In the genomic region with DNA sequence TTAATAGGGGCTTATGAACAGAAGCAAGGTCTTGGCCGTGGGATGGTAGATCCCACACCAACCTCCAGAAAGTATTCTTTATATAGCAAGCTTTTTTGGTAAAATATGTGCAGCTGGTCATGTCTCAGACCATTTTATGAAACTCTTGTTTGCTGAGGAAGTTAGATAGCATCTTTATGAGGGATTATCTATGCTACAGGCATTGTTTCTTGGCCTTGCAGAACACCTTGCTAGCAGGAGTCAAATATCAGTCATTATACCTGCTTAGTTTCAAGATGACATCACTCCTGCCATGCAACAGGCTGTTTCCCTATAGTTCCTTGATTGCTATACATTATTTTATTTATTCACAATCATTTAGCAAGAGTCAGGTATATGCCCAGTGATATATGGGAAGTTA, we compare ENCODE assay signal across 32 cellular contexts.
"Had no signal": no experiment of that assay in that cellular context is flagged by ENCODE, and none has a peak within 500 bp of the region (broad histone marks: within the 10 kb centered on the region; RNA-seq: fewer than 3 reads in every experiment).

No MANE protein-coding gene starts in this region.

- H3K4me3 ChIP-seq: coronary artery, dorsolateral prefrontal cortex, gastrocnemius medialis, skin epidermis, thoracic aorta, uterus had no signal

- H3K27ac ChIP-seq: brain microvascular endothelial cell, coronary artery, dorsolateral prefrontal cortex, gastrocnemius medialis, neutrophil, skin epidermis, thoracic aorta, uterus, WERI-Rb-1 had no signal

- H3K9me3 ChIP-seq: gastrocnemius medialis, neutrophil, thoracic aorta, uterus had no signal

- FAIRE-seq: astrocyte, TTC549 had no signal

- H3K36me3 ChIP-seq: brain microvascular endothelial cell, gastrocnemius medialis, neutrophil, thoracic aorta, uterus, WERI-Rb-1 had no signal

- ATAC-seq: gastrocnemius medialis; left ventricle myocardium superior; sciatic nerve; stimulated activated effector memory CD8-positive, alpha-beta T cell treated with anti-CD3 and anti-CD28 coated beads, Interleukin-12 subunit alpha, Interleukin-12 subunit beta, amount 100 ng/mL, for 72 hours had no signal

- H3K27ac Mint-ChIP-seq: activated CD4-positive, alpha-beta memory T cell treated with anti-CD3 and anti-CD28 coated beads, Interleukin-2, amount 10 ng/mL, durations not matched to agents 7 days and 5 days; activated CD4-positive, alpha-beta T cell treated with anti-CD3 and anti-CD28 coated beads, Interleukin-2, amount 10 ng/mL, durations not matched to agents 24 days and 14 days; activated T-cell treated with anti-CD3 and anti-CD28 coated beads, Interleukin-2, amount 50 U/mL, for 24 hours; mesothelial cell of epicardium; naive B cell; nephron progenitor cell; stimulated activated effector memory CD8-positive, alpha-beta T cell treated with anti-CD3 and anti-CD28 coated beads, Interleukin-12 subunit alpha, Interleukin-12 subunit beta, amount 100 ng/mL, for 72 hours; stimulated activated naive CD8-positive, alpha-beta T cell treated with anti-CD3 and anti-CD28 coated beads, Interleukin-15, Interleukin-2, amounts not matched to agents 100 ng/mL and 50 ng/mL, for 24 hours; type B pancreatic cell had no signal

- DNase-seq: activated CD4-positive, alpha-beta memory T cell treated with anti-CD3 and anti-CD28 coated beads, Interleukin-2, amount 10 ng/mL, durations not matched to agents 7 days and 5 days; activated CD4-positive, alpha-beta T cell treated with anti-CD3 and anti-CD28 coated beads, Interleukin-2, amount 10 ng/mL, durations not matched to agents 24 days and 14 days; activated CD4-positive, CD25-positive, alpha-beta regulatory T cell treated with anti-CD3 and anti-CD28 coated beads, Interleukin-2, amount 50 U/mL, for 72 hours; activated CD8-positive, alpha-beta memory T cell treated with anti-CD3 and anti-CD28 coated beads, Interleukin-2, amount 50 U/mL, for 48 hours; activated gamma-delta T cell; activated naive CD4-positive, alpha-beta T cell treated with anti-CD3 and anti-CD28 coated beads, Interleukin-2, amount 50 U/mL, for 16 hours; activated T-cell treated with anti-CD3 and anti-CD28 coated beads, Interleukin-2, amount 50 U/mL, for 24 hours; amniotic stem cell; brain microvascular endothelial cell; dorsolateral prefrontal cortex; effector memory CD4-positive, alpha-beta T cell; erythroblast; gastrocnemius medialis; glutamatergic neuron; islet precursor cell; left ventricle myocardium superior; naive B cell; nephron progenitor cell; stimulated activated CD4-positive, alpha-beta T cell treated with anti-CD3 and anti-CD28 coated beads, Interleukin-4, amount 100 ng/mL, for 24 hours; uterus; WERI-Rb-1 had no signal

- H3K4me3 Mint-ChIP-seq: activated CD4-positive, alpha-beta memory T cell treated with anti-CD3 and anti-CD28 coated beads, Interleukin-2, amount 10 ng/mL, durations not matched to agents 7 days and 5 days; activated CD4-positive, alpha-beta T cell treated with anti-CD3 and anti-CD28 coated beads, Interleukin-2, amount 10 ng/mL, durations not matched to agents 24 days and 14 days; activated T-cell treated with anti-CD3 and anti-CD28 coated beads, Interleukin-2, amount 50 U/mL, for 24 hours; mesothelial cell of epicardium; naive B cell; nephron progenitor cell; stimulated activated effector memory CD8-positive, alpha-beta T cell treated with anti-CD3 and anti-CD28 coated beads, Interleukin-12 subunit alpha, Interleukin-12 subunit beta, amount 100 ng/mL, for 72 hours; stimulated activated naive CD8-positive, alpha-beta T cell treated with anti-CD3 and anti-CD28 coated beads, Interleukin-15, Interleukin-2, amounts not matched to agents 100 ng/mL and 50 ng/mL, for 24 hours; type B pancreatic cell had no signal

- H3K4me1 Mint-ChIP-seq: activated CD4-positive, alpha-beta memory T cell treated with anti-CD3 and anti-CD28 coated beads, Interleukin-2, amount 10 ng/mL, durations not matched to agents 7 days and 5 days; activated CD4-positive, alpha-beta T cell treated with anti-CD3 and anti-CD28 coated beads, Interleukin-2, amount 10 ng/mL, durations not matched to agents 24 days and 14 days; mesothelial cell of epicardium; naive B cell; nephron progenitor cell; stimulated activated effector memory CD8-positive, alpha-beta T cell treated with anti-CD3 and anti-CD28 coated beads, Interleukin-12 subunit alpha, Interleukin-12 subunit beta, amount 100 ng/mL, for 72 hours had no signal

- H3K27me3 Mint-ChIP-seq: activated CD4-positive, alpha-beta memory T cell treated with anti-CD3 and anti-CD28 coated beads, Interleukin-2, amount 10 ng/mL, durations not matched to agents 7 days and 5 days; activated CD4-positive, alpha-beta T cell treated with anti-CD3 and anti-CD28 coated beads, Interleukin-2, amount 10 ng/mL, durations not matched to agents 24 days and 14 days; activated T-cell treated with anti-CD3 and anti-CD28 coated beads, Interleukin-2, amount 50 U/mL, for 24 hours; naive B cell; stimulated activated naive CD8-positive, alpha-beta T cell treated with anti-CD3 and anti-CD28 coated beads, Interleukin-15, Interleukin-2, amounts not matched to agents 100 ng/mL and 50 ng/mL, for 24 hours; type B pancreatic cell had no signal

- H3K4me1 ChIP-seq: gastrocnemius medialis, uterus had no signal

- H3K36me3 Mint-ChIP-seq: mesothelial cell of epicardium; naive B cell; stimulated activated effector memory CD8-positive, alpha-beta T cell treated with anti-CD3 and anti-CD28 coated beads, Interleukin-12 subunit alpha, Interleukin-12 subunit beta, amount 100 ng/mL, for 72 hours; type B pancreatic cell had no signal

- H3K27me3 ChIP-seq: brain microvascular endothelial cell, dorsolateral prefrontal cortex, gastrocnemius medialis, neutrophil, uterus had no signal

- H3K9me3 Mint-ChIP-seq: mesothelial cell of epicardium, type B pancreatic cell had no signal
